ENCODE assay signal across 23 cellular contexts in genomic region chr4:140738111-140738510, GRCh38. TPM values are rescaled to one million over a fixed set of nuclear protein-coding genes. Genes with fewer than 3 reads are reported as not detected.
DNase-seq lines count a peak whose midpoint lies in the region; ATAC-seq and TF ChIP-seq lines count a peak whose summit lies in the region.
"Had no signal": no experiment of that assay in that cellular context is flagged by ENCODE, and none has a peak within 500 bp of the region (broad histone marks: within the 10 kb centered on the region; RNA-seq: fewer than 3 reads in every experiment).

No MANE protein-coding gene starts in this region.

- H3K9me3 ChIP-seq in H9 (ENCODE audit: control insufficient read depth, low read depth, low read length) (no peaks in the 10 kb centered on the region), iPS-20b (ENCODE audit: insufficient read depth, low read depth, low read length) (no peaks in the 10 kb centered on the region), left ventricle myocardium inferior (replicated peaks) (no peaks in the 10 kb centered on the region)
- H3K9me3 ChIP-seq: BLaER1 treated with 17β-estradiol and CSF1 and Interleukin-3, amounts not matched to agents 10 nM and 100 nM had no signal

- no peaks in the 10 kb centered on the region for H3K79me1 ChIP-seq in H9 (ENCODE audit: insufficient read depth, low read depth, low read length, poor library complexity, severe bottlenecking)

- POLR2A ChIA-PET in WTC11 (lab: Charles Lee), result no interaction called here

- H3K9me3 Mint-ChIP-seq in H9 (no peaks in the 10 kb centered on the region; a peak in 1 of 5 replicates), WTC11 (no peaks in the 10 kb centered on the region), progenitor cell of endocrine pancreas (ENCODE audit: low read depth) (no peaks in the 10 kb centered on the region)
- H3K9me3 Mint-ChIP-seq in stimulated activated memory B cell treated with anti-CD40 and anti-IgM and Interleukin-4, amounts not matched to agents 10 μg/mL and 1 μg/mL and 100 μg/mL, for 72 hours, result no peaks in the 10 kb centered on the region
- no peaks in the 10 kb centered on the region for H3K9me3 Mint-ChIP-seq in activated naive CD4-positive, alpha-beta T cell treated with anti-CD3 and anti-CD28 coated beads, Interleukin-2, amount 10 ng/mL, durations not matched to agents 7 days and 5 days
- H3K9me3 Mint-ChIP-seq: CD4-positive, alpha-beta T cell had no signal

- no peak overlapping the region for H2BK15ac ChIP-seq in H9 (ENCODE audit: low read depth, low read length)

- H3K18ac ChIP-seq in H9 (ENCODE audit: insufficient read length, low read depth, low read length), result no peak overlapping the region

- H3K36me3 Mint-ChIP-seq in H9 (ENCODE audit: insufficient read depth in 1 of 3, low read depth in 3 of 3) (peaks cover 0 to 2% (median 0%) of the 10 kb centered on the region in 3 experiments; a peak in 1 of 7 replicates), WTC11 (no peaks in the 10 kb centered on the region), progenitor cell of endocrine pancreas (ENCODE audit: insufficient read depth) (peaks cover 1% of the 10 kb centered on the region)
- peaks cover 22% of the 10 kb centered on the region for H3K36me3 Mint-ChIP-seq in stimulated activated memory B cell treated with anti-CD40 and anti-IgM and Interleukin-4, amounts not matched to agents 10 μg/mL and 1 μg/mL and 100 μg/mL, for 72 hours
- H3K36me3 Mint-ChIP-seq in activated naive CD4-positive, alpha-beta T cell treated with anti-CD3 and anti-CD28 coated beads, Interleukin-2, amount 10 ng/mL, durations not matched to agents 7 days and 5 days, result no peaks in the 10 kb centered on the region

- H3K14ac ChIP-seq in H9 (ENCODE audit: insufficient read depth, low read length), result no peak overlapping the region

- H4K5ac ChIP-seq in H9 (ENCODE audit: insufficient read length, low read depth, low read length), result no peak overlapping the region

- no peak overlapping the region for H2BK5ac ChIP-seq in H9 (ENCODE audit: insufficient read length, low read length)

- H3K4me3 ChIP-seq in iPS-20b (ENCODE audit: low read length) (peak overlapping the region; percentile 32; the same call in 1 of the 2 replicates), left ventricle myocardium inferior (no peak overlapping the region)
- H3K4me3 ChIP-seq: BLaER1 treated with 17β-estradiol and CSF1 and Interleukin-3, amounts not matched to agents 10 nM and 100 nM; GM12878 had no signal

- intact Hi-C loops in left ventricle myocardium inferior (cut with micrococcal nuclease), result no loop called here

- no peak overlapping the region for H3T11ph ChIP-seq in H9 (ENCODE audit: low read length)

- H3K4ac ChIP-seq in H9 (ENCODE audit: low read depth, low read length), result no peak overlapping the region

- peaks cover 64 to 79% of the 10 kb centered on the region in 2 experiments for H3K4me1 Mint-ChIP-seq in H9
- peaks cover 79% of the 10 kb centered on the region for H3K4me1 Mint-ChIP-seq in WTC11
- peaks cover 89% of the 10 kb centered on the region for H3K4me1 Mint-ChIP-seq in stimulated activated memory B cell treated with anti-CD40 and anti-IgM and Interleukin-4, amounts not matched to agents 10 μg/mL and 1 μg/mL and 100 μg/mL, for 72 hours
- no peaks in the 10 kb centered on the region for H3K4me1 Mint-ChIP-seq in activated naive CD4-positive, alpha-beta T cell treated with anti-CD3 and anti-CD28 coated beads, Interleukin-2, amount 10 ng/mL, durations not matched to agents 7 days and 5 days
- H3K4me1 Mint-ChIP-seq in progenitor cell of endocrine pancreas (ENCODE audit: low read depth), result peaks cover 46% of the 10 kb centered on the region

- H3K27me3 ChIP-seq in H9 (ENCODE audit: insufficient read depth, low read length), result no peaks in the 10 kb centered on the region
- no peaks in the 10 kb centered on the region for H3K27me3 ChIP-seq in iPS-20b (ENCODE audit: insufficient read depth, low read length)
- no peaks in the 10 kb centered on the region for H3K27me3 ChIP-seq in left ventricle myocardium inferior (ENCODE audit: low read depth)
- H3K27me3 ChIP-seq: BLaER1 treated with 17β-estradiol and CSF1 and Interleukin-3, amounts not matched to agents 10 nM and 100 nM had no signal

- ATAC-seq in WTC11, result peak; percentile 18; the same call in 1 of the 2 replicates
- ATAC-seq in stimulated activated memory B cell treated with anti-CD40 and anti-IgM and Interleukin-4, amounts not matched to agents 10 μg/mL and 1 μg/mL and 100 μg/mL, for 72 hours, result no peak
- ATAC-seq: HCT116, Panc1 had no signal

- no peaks in the 10 kb centered on the region for H3K79me2 ChIP-seq in H9 (ENCODE audit: insufficient read depth, low read length)

- no peak overlapping the region for H2BK120ac ChIP-seq in H9 (ENCODE audit: low read depth, low read length, poor library complexity, severe bottlenecking)

- H3K36me3 ChIP-seq in iPS-20b (ENCODE audit: insufficient read depth, low read depth, low read length), result no peaks in the 10 kb centered on the region
- H3K36me3 ChIP-seq in left ventricle myocardium inferior, result no peaks in the 10 kb centered on the region
- H3K36me3 ChIP-seq: BLaER1 treated with 17β-estradiol and CSF1 and Interleukin-3, amounts not matched to agents 10 nM and 100 nM had no signal

- no peaks in the 10 kb centered on the region for H3K23me2 ChIP-seq in H9 (ENCODE audit: insufficient read length, low read depth, low read length, poor library complexity, severe bottlenecking)

- H2BK12ac ChIP-seq in H9 (ENCODE audit: insufficient read length, low read depth, low read length), result no peak overlapping the region

- TF ChIP-seq CTCF in H9 (conservative IDR thresholded peaks at IDR 0.05) (no peak), WTC11 (IDR thresholded peaks at IDR 0.05) (no peak), left ventricle myocardium inferior (IDR thresholded peaks at IDR 0.05; ENCODE audit: borderline replicate concordance) (no peak), progenitor cell of endocrine pancreas (IDR thresholded peaks at IDR 0.05; ENCODE audit: unreplicated experiment) (no peak)

- CTCF ChIA-PET in WTC11 (lab: Charles Lee), result no interaction called here
- CTCF ChIA-PET in activated naive CD4-positive, alpha-beta T cell treated with anti-CD3 and anti-CD28 coated beads, Interleukin-2, amount 10 ng/mL, durations not matched to agents 7 days and 5 days (lab: Charles Lee), result no interaction called here

- H4K8ac ChIP-seq in H9 (replicated peaks; ENCODE audit: insufficient read length, low read depth, low read length), result no peak overlapping the region

- peak overlapping the region in 1 of 2 experiments; percentile 28; a peak in 1 of 5 replicates for H3K4me3 Mint-ChIP-seq in H9
- H3K4me3 Mint-ChIP-seq in WTC11, result peak overlapping the region; percentile 22; the same call in 1 of the 2 replicates
- H3K4me3 Mint-ChIP-seq in stimulated activated memory B cell treated with anti-CD40 and anti-IgM and Interleukin-4, amounts not matched to agents 10 μg/mL and 1 μg/mL and 100 μg/mL, for 72 hours, result no peak overlapping the region
- H3K4me3 Mint-ChIP-seq in activated naive CD4-positive, alpha-beta T cell treated with anti-CD3 and anti-CD28 coated beads, Interleukin-2, amount 10 ng/mL, durations not matched to agents 7 days and 5 days, result no peak overlapping the region
- H3K4me3 Mint-ChIP-seq in progenitor cell of endocrine pancreas (ENCODE audit: low read depth), result no peak overlapping the region
- H3K4me3 Mint-ChIP-seq: CD4-positive, alpha-beta T cell had no signal

- no peak overlapping the region for H3K23ac ChIP-seq in H9 (ENCODE audit: insufficient read length, low read depth, low read length)

- DNase-seq in H9 (no peak), WTC11 (ENCODE audit: low spot score) (no peak), left ventricle myocardium inferior (no peak), progenitor cell of endocrine pancreas (ENCODE audit: low spot score, unreplicated experiment) (no peak)
- no peak for DNase-seq in activated naive CD4-positive, alpha-beta T cell treated with anti-CD3 and anti-CD28 coated beads, Interleukin-2, amount 10 ng/mL, durations not matched to agents 7 days and 5 days
- DNase-seq: Caco-2; CD4-positive, alpha-beta T cell; GOT3; NCI-H1092; NCI-H1417 treated with DMSO at 0.1 percent for 48 hours; NCI-H1694 treated with DMSO at 0.1 percent for 48 hours; NCI-H2081; NCI-H2227 treated with DMSO at 0.1 percent for 48 hours; NCI-H510A; NCI-H69; SHP77 treated with DMSO at 0.1 percent for 48 hours had no signal

- H2AFZ ChIP-seq in H9 (ENCODE audit: low read length), result no peak overlapping the region

- H3K56ac ChIP-seq in H9 (ENCODE audit: insufficient read length, low read depth, low read length), result no peak overlapping the region

- no peak overlapping the region for H2BK20ac ChIP-seq in H9 (ENCODE audit: low read depth, low read length, poor library complexity, severe bottlenecking)

- peak overlapping the region; percentile 60 to 90 (median 65); a peak in 6 of 7 replicates for H3K27ac Mint-ChIP-seq in H9
- peak overlapping the region; percentile 95 for H3K27ac Mint-ChIP-seq in WTC11
- H3K27ac Mint-ChIP-seq in stimulated activated memory B cell treated with anti-CD40 and anti-IgM and Interleukin-4, amounts not matched to agents 10 μg/mL and 1 μg/mL and 100 μg/mL, for 72 hours, result peak overlapping the region; percentile 95
- H3K27ac Mint-ChIP-seq in activated naive CD4-positive, alpha-beta T cell treated with anti-CD3 and anti-CD28 coated beads, Interleukin-2, amount 10 ng/mL, durations not matched to agents 7 days and 5 days, result no peak overlapping the region
- H3K27ac Mint-ChIP-seq in progenitor cell of endocrine pancreas, result no peak overlapping the region
- H3K27ac Mint-ChIP-seq: CD4-positive, alpha-beta T cell had no signal

- H3K27me3 Mint-ChIP-seq in H9 (ENCODE audit: low read depth) (no peaks in the 10 kb centered on the region), WTC11 (ENCODE audit: low read depth) (no peaks in the 10 kb centered on the region; the same call in 1 of the 2 replicates), progenitor cell of endocrine pancreas (no peaks in the 10 kb centered on the region)
- no peaks in the 10 kb centered on the region for H3K27me3 Mint-ChIP-seq in stimulated activated memory B cell treated with anti-CD40 and anti-IgM and Interleukin-4, amounts not matched to agents 10 μg/mL and 1 μg/mL and 100 μg/mL, for 72 hours
- H3K27me3 Mint-ChIP-seq in activated naive CD4-positive, alpha-beta T cell treated with anti-CD3 and anti-CD28 coated beads, Interleukin-2, amount 10 ng/mL, durations not matched to agents 7 days and 5 days, result peaks cover 13% of the 10 kb centered on the region

- H3K27ac ChIP-seq in H9 (ENCODE audit: insufficient read length, low read depth, low read length), result no peak overlapping the region
- H3K27ac ChIP-seq in iPS-20b (ENCODE audit: low read length), result no peak overlapping the region
- H3K27ac ChIP-seq in left ventricle myocardium inferior (replicated peaks), result no peak overlapping the region
- H3K27ac ChIP-seq: BLaER1 treated with 17β-estradiol and CSF1 and Interleukin-3, amounts not matched to agents 10 nM and 100 nM; RWPE1 had no signal

- H2AK5ac ChIP-seq in H9 (ENCODE audit: insufficient read length, low read length), result no peak overlapping the region

- H3K4me2 ChIP-seq in H9 (ENCODE audit: insufficient read depth, insufficient read length, low read length), result no peak overlapping the region
- H3K4me2 ChIP-seq: BLaER1 treated with 17β-estradiol and CSF1 and Interleukin-3, amounts not matched to agents 10 nM and 100 nM had no signal

- WGBS in H9 (ENCODE audit: extremely low coverage, insufficient read length, low lambda C conversion rate), result no CpG with 5 or more reads among the region's 1 CpG

- no peak overlapping the region for H4K91ac ChIP-seq in H9 (ENCODE audit: insufficient read length, low read depth, low read length)

- H3K9ac ChIP-seq in H9 (ENCODE audit: extremely low read depth, insufficient read length, low read length), result no peak overlapping the region
- H3K9ac ChIP-seq in iPS-20b (ENCODE audit: low read depth, low read length), result peak overlapping the region; percentile 36; the same call in 1 of the 2 replicates
- H3K9ac ChIP-seq: BLaER1 treated with 17β-estradiol and CSF1 and Interleukin-3, amounts not matched to agents 10 nM and 100 nM had no signal

- no peaks in the 10 kb centered on the region; the same call in 1 of the 2 replicates for H3K4me1 ChIP-seq in H9 (ENCODE audit: insufficient read depth, low read length)
- peaks cover 42% of the 10 kb centered on the region for H3K4me1 ChIP-seq in iPS-20b (ENCODE audit: insufficient read depth, low read length)
- peaks cover 88% of the 10 kb centered on the region for H3K4me1 ChIP-seq in left ventricle myocardium inferior

- H4K20me1 ChIP-seq in H9 (ENCODE audit: control insufficient read depth, insufficient read depth, insufficient read length), result no peaks in the 10 kb centered on the region

RNA-seq across cellular contexts. Expression of gene TBC1D9, which starts 18.1 kb away (rescaled TPM):
- 0.63 and 0.86 TPM in 2 replicates for total RNA-seq in H9 (2021)
- total RNA-seq in WTC11 (2021), result 0.57 to 0.73 TPM (median 0.70 TPM) in 3 replicates
- 11.4 TPM for total RNA-seq in left ventricle myocardium inferior
- 36.4 and 37.4 TPM in 2 replicates for total RNA-seq in progenitor cell of endocrine pancreas

Comparison
In these comparisons a context has a peak if more than half of its experiments do, and no peak if none do; other contexts are left out.
1. H3K27ac Mint-ChIP-seq: peak in H9 (3 of 3), WTC11 (single experiment) and stimulated activated memory B cell treated with anti-CD40 and anti-IgM and Interleukin-4, amounts not matched to agents 10 μg/mL and 1 μg/mL and 100 μg/mL, for 72 hours (single experiment); none in activated naive CD4-positive, alpha-beta T cell treated with anti-CD3 and anti-CD28 coated beads, Interleukin-2, amount 10 ng/mL, durations not matched to agents 7 days and 5 days (single experiment) and progenitor cell of endocrine pancreas (single experiment).